In the genomic region with DNA sequence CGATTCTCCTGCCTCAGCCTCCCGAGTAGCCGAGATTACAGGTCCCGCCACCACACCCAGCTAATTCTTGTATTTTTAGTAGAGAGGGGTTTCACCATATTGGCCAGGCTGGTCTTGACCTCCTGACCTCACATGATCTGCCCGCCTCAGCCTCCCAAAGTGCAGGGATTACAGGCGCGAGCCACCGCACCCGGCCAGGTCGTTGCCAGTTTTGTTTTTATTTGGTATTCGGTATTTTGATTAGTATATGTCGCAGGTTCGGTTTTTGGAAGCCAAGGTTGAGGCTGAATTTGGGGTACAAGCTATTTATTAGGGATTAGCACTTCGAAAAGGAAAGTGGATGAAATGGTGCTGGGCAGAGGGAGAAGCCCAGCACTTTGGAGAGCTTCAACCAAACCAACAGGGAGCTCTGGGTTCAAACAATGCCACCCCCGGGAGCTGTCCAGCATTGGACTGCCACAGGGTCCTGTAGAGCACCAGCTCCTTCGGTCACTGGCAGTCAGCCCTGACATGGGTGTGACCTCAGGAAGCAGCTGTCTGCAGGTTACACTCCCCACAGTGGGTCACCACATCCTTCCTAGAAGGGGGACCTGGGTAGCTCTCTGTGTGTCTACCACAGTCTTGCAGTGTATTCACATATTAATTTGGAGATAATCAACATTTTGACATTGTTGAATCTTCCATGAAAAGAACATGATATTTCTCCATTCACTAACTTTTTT, we compare ENCODE assay signal across 1 cellular context.
TF ChIP-seq lines count a peak whose summit lies in the region.

No MANE protein-coding gene starts in this region.

TF ChIP-seq in HepG2, 621 proteins besides CTCF, POLR2A, EP300 and RAD21:
- TF ChIP-seq, protein P1, sequence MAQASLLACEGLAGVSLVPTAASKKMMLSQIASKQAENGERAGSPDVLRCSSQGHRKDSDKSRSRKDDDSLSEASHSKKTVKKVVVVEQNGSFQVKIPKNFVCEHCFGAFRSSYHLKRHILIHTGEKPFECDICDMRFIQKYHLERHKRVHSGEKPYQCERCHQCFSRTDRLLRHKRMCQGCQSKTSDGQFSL (CRISPR knock-in tag; IDR thresholded peaks at IDR 0.05), result no peak
- no peak for TF ChIP-seq ZFP41 (CRISPR knock-in tag; IDR thresholded peaks at IDR 0.05; ENCODE audit: borderline replicate concordance)
- no peak for TF ChIP-seq HOXA5 (CRISPR knock-in tag; IDR thresholded peaks at IDR 0.05)
- TF ChIP-seq, protein P2, sequence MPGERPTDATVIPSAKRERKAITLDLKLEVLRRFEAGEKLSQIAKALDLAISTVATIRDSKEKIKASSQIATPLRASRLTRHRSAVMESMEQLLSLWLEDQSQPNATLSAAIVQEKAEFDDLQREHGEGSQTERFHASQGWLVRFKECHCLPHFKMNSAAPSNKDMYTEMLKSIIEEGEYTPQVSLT (CRISPR knock-in tag; IDR thresholded peaks at IDR 0.05; ENCODE audit: borderline replicate concordance, low read depth), result no peak
- TF ChIP-seq SNAPC2 (CRISPR knock-in tag; IDR thresholded peaks at IDR 0.05), result no peak
- TF ChIP-seq, protein P3, sequence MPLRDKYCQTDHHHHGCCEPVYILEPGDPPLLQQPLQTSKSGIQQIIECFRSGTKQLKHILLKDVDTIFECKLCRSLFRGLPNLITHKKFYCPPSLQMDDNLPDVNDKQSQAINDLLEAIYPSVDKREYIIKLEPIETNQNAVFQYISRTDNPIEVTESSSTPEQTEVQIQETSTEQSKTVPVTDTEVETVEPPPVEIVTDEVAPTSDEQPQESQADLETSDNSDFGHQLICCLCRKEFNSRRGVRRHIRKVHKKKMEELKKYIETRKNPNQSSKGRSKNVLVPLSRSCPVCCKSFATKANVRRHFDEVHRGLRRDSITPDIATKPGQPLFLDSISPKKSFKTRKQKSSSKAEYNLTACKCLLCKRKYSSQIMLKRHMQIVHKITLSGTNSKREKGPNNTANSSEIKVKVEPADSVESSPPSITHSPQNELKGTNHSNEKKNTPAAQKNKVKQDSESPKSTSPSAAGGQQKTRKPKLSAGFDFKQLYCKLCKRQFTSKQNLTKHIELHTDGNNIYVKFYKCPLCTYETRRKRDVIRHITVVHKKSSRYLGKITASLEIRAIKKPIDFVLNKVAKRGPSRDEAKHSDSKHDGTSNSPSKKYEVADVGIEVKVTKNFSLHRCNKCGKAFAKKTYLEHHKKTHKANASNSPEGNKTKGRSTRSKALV (CRISPR knock-in tag; IDR thresholded peaks at IDR 0.05), result no peak
- no peak for TF ChIP-seq SMAD1 (CRISPR knock-in tag; IDR thresholded peaks at IDR 0.05; ENCODE audit: borderline replicate concordance, low read depth)
- TF ChIP-seq NRL (CRISPR knock-in tag; IDR thresholded peaks at IDR 0.05; ENCODE audit: borderline replicate concordance), result no peak
- TF ChIP-seq CHD2 (IDR thresholded peaks at IDR 0.05; ENCODE audit: low read depth, low read length), result no peak
- no peak for TF ChIP-seq CEBPG (CRISPR knock-in tag; IDR thresholded peaks at IDR 0.05)
- no peak for TF ChIP-seq SMC3 (IDR thresholded peaks at IDR 0.05; ENCODE audit: low read length)
- TF ChIP-seq MIER2 (CRISPR knock-in tag; IDR thresholded peaks at IDR 0.05), result peak; percentile 89
- TF ChIP-seq ZBTB38 (CRISPR knock-in tag; IDR thresholded peaks at IDR 0.05), result no peak
- TF ChIP-seq, protein P4, sequence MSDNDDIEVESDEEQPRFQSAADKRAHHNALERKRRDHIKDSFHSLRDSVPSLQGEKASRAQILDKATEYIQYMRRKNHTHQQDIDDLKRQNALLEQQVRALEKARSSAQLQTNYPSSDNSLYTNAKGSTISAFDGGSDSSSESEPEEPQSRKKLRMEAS (IDR thresholded peaks at IDR 0.05), result no peak
- TF ChIP-seq, protein P5, sequence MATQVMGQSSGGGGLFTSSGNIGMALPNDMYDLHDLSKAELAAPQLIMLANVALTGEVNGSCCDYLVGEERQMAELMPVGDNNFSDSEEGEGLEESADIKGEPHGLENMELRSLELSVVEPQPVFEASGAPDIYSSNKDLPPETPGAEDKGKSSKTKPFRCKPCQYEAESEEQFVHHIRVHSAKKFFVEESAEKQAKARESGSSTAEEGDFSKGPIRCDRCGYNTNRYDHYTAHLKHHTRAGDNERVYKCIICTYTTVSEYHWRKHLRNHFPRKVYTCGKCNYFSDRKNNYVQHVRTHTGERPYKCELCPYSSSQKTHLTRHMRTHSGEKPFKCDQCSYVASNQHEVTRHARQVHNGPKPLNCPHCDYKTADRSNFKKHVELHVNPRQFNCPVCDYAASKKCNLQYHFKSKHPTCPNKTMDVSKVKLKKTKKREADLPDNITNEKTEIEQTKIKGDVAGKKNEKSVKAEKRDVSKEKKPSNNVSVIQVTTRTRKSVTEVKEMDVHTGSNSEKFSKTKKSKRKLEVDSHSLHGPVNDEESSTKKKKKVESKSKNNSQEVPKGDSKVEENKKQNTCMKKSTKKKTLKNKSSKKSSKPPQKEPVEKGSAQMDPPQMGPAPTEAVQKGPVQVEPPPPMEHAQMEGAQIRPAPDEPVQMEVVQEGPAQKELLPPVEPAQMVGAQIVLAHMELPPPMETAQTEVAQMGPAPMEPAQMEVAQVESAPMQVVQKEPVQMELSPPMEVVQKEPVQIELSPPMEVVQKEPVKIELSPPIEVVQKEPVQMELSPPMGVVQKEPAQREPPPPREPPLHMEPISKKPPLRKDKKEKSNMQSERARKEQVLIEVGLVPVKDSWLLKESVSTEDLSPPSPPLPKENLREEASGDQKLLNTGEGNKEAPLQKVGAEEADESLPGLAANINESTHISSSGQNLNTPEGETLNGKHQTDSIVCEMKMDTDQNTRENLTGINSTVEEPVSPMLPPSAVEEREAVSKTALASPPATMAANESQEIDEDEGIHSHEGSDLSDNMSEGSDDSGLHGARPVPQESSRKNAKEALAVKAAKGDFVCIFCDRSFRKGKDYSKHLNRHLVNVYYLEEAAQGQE (IDR thresholded peaks at IDR 0.05; ENCODE audit: borderline replicate concordance in 1 of 2, low read depth in 1 of 2, low read length in 2 of 2), result peak; percentile 49 to 90
- TF ChIP-seq BRD4 (CRISPR knock-in tag; IDR thresholded peaks at IDR 0.05), result no peak
- TF ChIP-seq REXO4 (CRISPR knock-in tag; IDR thresholded peaks at IDR 0.05; ENCODE audit: borderline replicate concordance), result no peak
